In the genomic region with DNA sequence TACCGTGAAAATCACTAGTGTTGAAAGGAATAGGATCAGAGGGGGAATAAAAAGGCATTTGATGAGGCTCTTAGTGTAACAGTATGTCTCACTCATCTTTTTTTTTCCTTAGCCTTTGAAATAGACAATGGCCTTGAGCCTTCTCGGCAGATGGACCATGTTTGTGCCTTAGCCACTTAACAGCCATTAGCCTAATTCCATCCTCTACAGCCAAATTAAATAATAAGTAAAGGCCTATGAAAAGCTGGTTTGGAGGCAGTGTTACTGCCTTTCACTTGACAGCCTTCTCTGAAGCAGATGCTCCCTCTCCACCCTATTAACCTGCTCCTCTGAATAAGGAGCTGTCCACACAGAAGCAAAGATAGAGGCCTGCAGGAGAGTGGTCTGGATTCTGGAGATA, we compare ENCODE assay signal across 26 cellular contexts.
"Had no signal": no experiment of that assay in that cellular context is flagged by ENCODE, and none has a peak within 500 bp of the region (broad histone marks: within the 10 kb centered on the region; RNA-seq: fewer than 3 reads in every experiment).

No MANE protein-coding gene starts in this region.

- H3K4me1 Mint-ChIP-seq: memory B cell; stimulated activated effector memory CD8-positive, alpha-beta T cell treated with anti-CD3 and anti-CD28 coated beads, Interleukin-12 subunit alpha, Interleukin-12 subunit beta, amount 100 ng/mL, for 72 hours had no signal

- H3K27ac Mint-ChIP-seq: effector memory CD8-positive, alpha-beta T cell; memory B cell; natural killer cell treated with Interleukin-12 subunit alpha and Interleukin-12 subunit beta and Interleukin-15 and Interleukin-18, amount 100 ng/mL, for 72 hours; neural progenitor cell; progenitor cell of endocrine pancreas; stimulated activated effector memory CD8-positive, alpha-beta T cell treated with anti-CD3 and anti-CD28 coated beads, Interleukin-12 subunit alpha, Interleukin-12 subunit beta, amount 100 ng/mL, for 72 hours had no signal

- H3K36me3 Mint-ChIP-seq: memory B cell; natural killer cell treated with Interleukin-12 subunit alpha and Interleukin-12 subunit beta and Interleukin-15 and Interleukin-18, amount 100 ng/mL, for 72 hours; neural progenitor cell; stimulated activated effector memory CD8-positive, alpha-beta T cell treated with anti-CD3 and anti-CD28 coated beads, Interleukin-12 subunit alpha, Interleukin-12 subunit beta, amount 100 ng/mL, for 72 hours had no signal

- ATAC-seq: effector memory CD8-positive, alpha-beta T cell; gastroesophageal sphincter; left cardiac atrium; lower lobe of right lung; natural killer cell treated with Interleukin-12 subunit alpha and Interleukin-12 subunit beta and Interleukin-15 and Interleukin-18, amount 100 ng/mL, for 72 hours; pancreas; right cardiac atrium; stimulated activated effector memory CD8-positive, alpha-beta T cell treated with anti-CD3 and anti-CD28 coated beads, Interleukin-12 subunit alpha, Interleukin-12 subunit beta, amount 100 ng/mL, for 72 hours; stimulated activated naive CD8-positive, alpha-beta T cell treated with anti-CD3 and anti-CD28 coated beads, Interleukin-15, Interleukin-2, amounts not matched to agents 100 U/mL and 50 U/mL, for 24 hours had no signal

- H3K27me3 Mint-ChIP-seq: effector memory CD8-positive, alpha-beta T cell; memory B cell had no signal

- H3K4me3 ChIP-seq: esophagus muscularis mucosa, gastroesophageal sphincter, left ventricle myocardium inferior, lower lobe of right lung, neural progenitor cell, pancreas, suprapubic skin, thyroid gland, upper lobe of left lung, uterus had no signal

- H3K27me3 ChIP-seq: esophagus muscularis mucosa, gastroesophageal sphincter, neural progenitor cell, pancreas, suprapubic skin, thyroid gland, upper lobe of left lung, uterus had no signal

- H3K4me2 ChIP-seq: neural progenitor cell had no signal

- H3K4me1 ChIP-seq: gastroesophageal sphincter, left ventricle myocardium inferior, lower lobe of right lung, pancreas, suprapubic skin, thyroid gland, upper lobe of left lung, uterus had no signal

- H3K9me3 Mint-ChIP-seq: neural progenitor cell had no signal

- DNase-seq: effector memory CD8-positive, alpha-beta T cell; kidney; left cardiac atrium; left ventricle myocardium inferior; lower lobe of right lung; midbrain; nucleus accumbens; pancreas; right cardiac atrium; small intestine; stimulated activated CD4-positive, alpha-beta T cell treated with anti-CD3 and anti-CD28 coated beads, Interleukin-12 subunit alpha, Interleukin-12 subunit beta, amount 100 ng/mL, for 4 hours; stimulated activated CD4-positive, alpha-beta T cell treated with anti-CD3 and anti-CD28 coated beads, Interleukin-2, amount 100 ng/mL, for 48 hours; stimulated activated CD8-positive, alpha-beta memory T cell treated with anti-CD3 and anti-CD28 coated beads, Interleukin-4, amount 100 ng/mL, for 48 hours; stimulated activated naive CD8-positive, alpha-beta T cell treated with anti-CD3 and anti-CD28 coated beads, Interleukin-15, Interleukin-2, amounts not matched to agents 100 U/mL and 50 U/mL, for 24 hours; thyroid gland; upper lobe of left lung; uterus had no signal

- H3K27ac ChIP-seq: epithelial cell of prostate, esophagus muscularis mucosa, gastroesophageal sphincter, left ventricle myocardium inferior, lower lobe of right lung, neural progenitor cell, pancreas, suprapubic skin, thyroid gland, upper lobe of left lung, uterus had no signal

- H3K36me3 ChIP-seq: esophagus muscularis mucosa, gastroesophageal sphincter, left ventricle myocardium inferior, lower lobe of right lung, neural progenitor cell, pancreas, suprapubic skin, thyroid gland, upper lobe of left lung, uterus had no signal

- H3K4me3 Mint-ChIP-seq: effector memory CD8-positive, alpha-beta T cell; memory B cell; natural killer cell treated with Interleukin-12 subunit alpha and Interleukin-12 subunit beta and Interleukin-15 and Interleukin-18, amount 100 ng/mL, for 72 hours; neural progenitor cell; stimulated activated effector memory CD8-positive, alpha-beta T cell treated with anti-CD3 and anti-CD28 coated beads, Interleukin-12 subunit alpha, Interleukin-12 subunit beta, amount 100 ng/mL, for 72 hours had no signal

- H2AFZ ChIP-seq: neural progenitor cell had no signal

- H3K9me3 ChIP-seq: esophagus muscularis mucosa, gastroesophageal sphincter, left ventricle myocardium inferior, lower lobe of right lung, pancreas, suprapubic skin, thyroid gland, upper lobe of left lung, uterus had no signal
